In the genomic region with DNA sequence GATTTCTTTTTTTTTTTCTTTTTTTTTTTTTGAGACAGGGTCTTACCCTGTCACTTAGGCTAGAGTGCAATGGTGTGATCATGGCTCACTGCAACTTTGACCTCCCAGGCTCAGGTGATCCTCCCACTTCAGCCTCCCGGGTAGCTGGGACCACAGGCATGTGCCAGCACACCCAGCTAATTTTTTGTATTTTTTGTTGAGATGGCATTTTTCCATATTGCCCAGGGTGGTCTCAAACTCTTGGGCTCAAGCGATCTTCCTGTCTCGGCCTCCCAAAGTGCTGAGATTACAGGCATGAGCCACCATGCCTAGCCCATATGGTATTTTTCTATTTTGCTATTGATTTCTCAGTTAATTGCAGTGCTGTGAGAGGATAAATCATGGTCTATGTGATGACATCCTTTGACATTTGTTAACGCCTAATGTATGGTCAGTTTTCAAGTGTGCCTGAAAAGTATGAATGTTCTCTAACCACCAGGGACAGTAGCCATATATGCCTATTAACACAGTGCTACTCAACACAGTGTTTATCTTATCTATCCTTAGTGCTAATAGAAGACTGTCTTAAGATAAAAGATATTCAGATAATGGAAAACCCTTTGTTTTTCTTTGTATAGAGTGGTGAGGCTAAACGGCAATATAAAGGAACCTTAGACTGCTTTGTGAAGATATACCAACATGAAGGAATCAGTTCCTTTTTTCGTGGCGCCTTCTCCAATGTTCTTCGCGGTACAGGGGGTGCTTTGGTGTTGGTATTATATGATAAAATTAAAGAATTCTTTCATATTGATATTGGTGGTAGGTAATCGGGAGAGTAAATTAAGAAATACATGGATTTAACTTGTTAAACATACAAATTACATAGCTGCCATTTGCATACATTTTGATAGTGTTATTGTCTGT, we compare ENCODE assay signal across 33 cellular contexts. TPM values are rescaled to one million over a fixed set of nuclear protein-coding genes. Genes with fewer than 3 reads are reported as not detected.
"Had no signal": no experiment of that assay in that cellular context is flagged by ENCODE, and none has a peak within 500 bp of the region (broad histone marks: within the 10 kb centered on the region; RNA-seq: fewer than 3 reads in every experiment).

No MANE protein-coding gene starts in this region.

- H3K79me2 ChIP-seq: hepatocyte had no signal

- H3K27ac ChIP-seq: ascending aorta, cardiac muscle cell, coronary artery, dorsolateral prefrontal cortex, gastrocnemius medialis, hepatocyte, pancreas, prostate gland, suprapubic skin, tibial nerve had no signal

- H3K4me3 ChIP-seq: ascending aorta, cardiac muscle cell, coronary artery, dorsolateral prefrontal cortex, gastrocnemius medialis, hepatocyte, pancreas, prostate gland, smooth muscle cell, suprapubic skin, tibial nerve had no signal

- H3K27me3 ChIP-seq: ascending aorta, cardiac muscle cell, dorsolateral prefrontal cortex, gastrocnemius medialis, hepatocyte, pancreas, suprapubic skin, tibial nerve had no signal

- H3K36me3 ChIP-seq: ascending aorta, cardiac muscle cell, gastrocnemius medialis, pancreas, prostate gland, suprapubic skin, tibial nerve had no signal

- H3K4me1 ChIP-seq: gastrocnemius medialis, pancreas, prostate gland, suprapubic skin, tibial nerve had no signal

- DNase-seq: activated CD4-positive, alpha-beta memory T cell treated with anti-CD3 and anti-CD28 coated beads, Interleukin-2, amount 10 ng/mL, durations not matched to agents 7 days and 5 days; activated CD4-positive, alpha-beta T cell treated with anti-CD3 and anti-CD28 coated beads for 1 hour; activated CD4-positive, alpha-beta T cell treated with anti-CD3 and anti-CD28 coated beads, Interleukin-2, amount 10 ng/mL, durations not matched to agents 7 days and 5 days; activated CD8-positive, alpha-beta memory T cell treated with anti-CD3 and anti-CD28 coated beads, Interleukin-2, amount 50 U/mL, for 48 hours; activated gamma-delta T cell; activated naive CD4-positive, alpha-beta T cell treated with anti-CD3 and anti-CD28 coated beads, Interleukin-2, amount 10 ng/mL, durations not matched to agents 7 days and 5 days; activated naive CD8-positive, alpha-beta T cell treated with anti-CD3 and anti-CD28 coated beads, Interleukin-2, amount 10 ng/mL, durations not matched to agents 7 days and 5 days; activated T-cell treated with anti-CD3 and anti-CD28 coated beads, Interleukin-2, amount 50 U/mL, for 24 hours; cerebellar nuclear complex; dorsolateral prefrontal cortex; effector memory CD4-positive, alpha-beta T cell; gastrocnemius medialis; left cardiac atrium; left ventricle myocardium superior; naive thymus-derived CD4-positive, alpha-beta T cell; nucleus accumbens; pancreas; stimulated activated CD4-positive, alpha-beta T cell treated with anti-CD3 and anti-CD28 coated beads, Interleukin-15, amount 100 ng/mL, for 24 hours; stimulated activated CD4-positive, alpha-beta T cell treated with anti-CD3 and anti-CD28 coated beads, Interleukin-2, amount 100 ng/mL, for 24 hours; stimulated activated naive B cell treated with anti-CD40 and anti-IgM and Interleukin-4, amounts not matched to agents 10 μg/mL and 1 μg/mL and 100 μg/mL, for 72 hours had no signal

- ATAC-seq: gastrocnemius medialis; left cardiac atrium; left ventricle myocardium superior; naive thymus-derived CD4-positive, alpha-beta T cell; pancreas; stimulated activated naive B cell treated with anti-CD40 and anti-IgM and Interleukin-4, amounts not matched to agents 10 μg/mL and 1 μg/mL and 100 μg/mL, for 72 hours; WTC11 had no signal

- FAIRE-seq: keratinocyte had no signal

- H3K9me3 ChIP-seq: ascending aorta, gastrocnemius medialis, pancreas, prostate gland, suprapubic skin, tibial nerve had no signal

- H2AFZ ChIP-seq: hepatocyte had no signal

- H3K4me2 ChIP-seq: hepatocyte, smooth muscle cell had no signal

RNA-seq across cellular contexts. Expression of gene HSPA4L, which starts 9.1 kb away (rescaled TPM):
- polyA plus RNA-seq: naive thymus-derived CD4-positive, alpha-beta T cell had no signal

RNA-seq across cellular contexts. Expression of gene SLC25A31, which starts 42.8 kb away (rescaled TPM):
- total RNA-seq: activated CD4-positive, alpha-beta memory T cell treated with anti-CD3 and anti-CD28 coated beads, Interleukin-2, amount 10 ng/mL, durations not matched to agents 7 days and 5 days; activated CD4-positive, alpha-beta T cell treated with anti-CD3 and anti-CD28 coated beads, Interleukin-2, amount 10 ng/mL, durations not matched to agents 7 days and 5 days; activated naive CD8-positive, alpha-beta T cell treated with anti-CD3 and anti-CD28 coated beads, Interleukin-2, amount 10 ng/mL, durations not matched to agents 7 days and 5 days; ascending aorta; cardiac muscle cell; gastrocnemius medialis; hepatocyte; left cardiac atrium; left ventricle myocardium superior; lung microvascular endothelial cell; naive thymus-derived CD4-positive, alpha-beta T cell; neural crest cell; pancreas; smooth muscle cell; suprapubic skin; tibial nerve; ureter; WTC11 had no signal
- polyA plus RNA-seq: hepatocyte; keratinocyte; naive thymus-derived CD4-positive, alpha-beta T cell; smooth muscle cell had no signal
